Comparison of ENCODE assay signal across 12 cellular contexts in the genomic region with DNA sequence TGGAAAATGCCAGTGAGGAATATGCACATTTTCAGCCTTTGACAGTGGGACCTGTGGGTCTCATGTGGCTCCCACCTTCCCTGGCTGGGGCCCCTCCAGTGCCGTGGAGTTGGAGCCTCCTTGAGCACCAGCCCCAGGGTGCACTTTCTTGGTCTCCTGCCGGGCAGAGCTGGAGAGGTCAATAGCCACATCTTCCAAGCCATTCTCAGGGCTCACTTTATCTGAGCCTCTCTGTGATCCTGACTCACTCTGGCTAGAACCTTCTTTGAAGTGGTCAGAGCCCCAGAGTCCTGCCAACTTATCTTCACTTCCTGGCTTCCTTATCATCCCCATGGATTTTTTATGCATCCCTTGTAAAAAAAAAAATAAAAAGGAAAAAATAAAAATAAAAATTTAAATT. TPM values are rescaled to one million over a fixed set of nuclear protein-coding genes. Genes with fewer than 3 reads are reported as not detected.
DNase-seq lines count a peak whose midpoint lies in the region; ATAC-seq and TF ChIP-seq lines count a peak whose summit lies in the region.
"Had no signal": no experiment of that assay in that cellular context is flagged by ENCODE, and none has a peak within 500 bp of the region (broad histone marks: within the 10 kb centered on the region; RNA-seq: fewer than 3 reads in every experiment).

No MANE protein-coding gene starts in this region.

- H3K9me3 ChIP-seq in HCT116 (ENCODE audit: control insufficient read depth in 1 of 2, insufficient read depth in 1 of 2, low read depth in 1 of 2, low read length in 2 of 2) (no peaks in the 10 kb centered on the region), smooth muscle cell (replicated peaks; ENCODE audit: low read depth) (no peaks in the 10 kb centered on the region)
- H3K9me3 ChIP-seq: SJSA1 had no signal

- H3K36me3 Mint-ChIP-seq in activated CD4-positive, alpha-beta memory T cell treated with anti-CD3 and anti-CD28 coated beads, Interleukin-2, amount 10 ng/mL, durations not matched to agents 7 days and 5 days (ENCODE audit: low read depth), result peaks cover 2% of the 10 kb centered on the region

- H3K9me2 ChIP-seq in HCT116 (ENCODE audit: insufficient read depth), result no peaks in the 10 kb centered on the region

- no peak overlapping the region for H3K4me3 ChIP-seq in HCT116 (replicated peaks in 1 of 2; ENCODE audit: low read depth in 1 of 2, low read length in 2 of 2)
- no peak overlapping the region for H3K4me3 ChIP-seq in smooth muscle cell
- H3K4me3 ChIP-seq: BLaER1, SJSA1 had no signal

- H3K4me3 Mint-ChIP-seq in activated CD4-positive, alpha-beta memory T cell treated with anti-CD3 and anti-CD28 coated beads, Interleukin-2, amount 10 ng/mL, durations not matched to agents 7 days and 5 days, result no peak overlapping the region

- ATAC-seq in HCT116 (peak; percentile 63), GM18870 (IDR thresholded peaks at IDR 0.05; ENCODE audit: unreplicated experiment) (no peak)

- no peak overlapping the region for H2AFZ ChIP-seq in HCT116 (ENCODE audit: low read depth, low read length, poor library complexity, severe bottlenecking)
- no peak overlapping the region for H2AFZ ChIP-seq in smooth muscle cell (ENCODE audit: low read depth)

- CTCF ChIA-PET in HCT116 (lab: Charles Lee), result interaction anchor here (1.0 kb wide), 1 partner anchor 171 kb away, joined by 3 read pairs; no protein-coding TSS in a partner anchor
- CTCF ChIA-PET in activated CD4-positive, alpha-beta memory T cell treated with anti-CD3 and anti-CD28 coated beads, Interleukin-2, amount 10 ng/mL, durations not matched to agents 7 days and 5 days (lab: Charles Lee), result no interaction called here

- H3K27me3 Mint-ChIP-seq in activated CD4-positive, alpha-beta memory T cell treated with anti-CD3 and anti-CD28 coated beads, Interleukin-2, amount 10 ng/mL, durations not matched to agents 7 days and 5 days, result peaks cover 79% of the 10 kb centered on the region

- H3F3A ChIP-seq in smooth muscle cell (ENCODE audit: low read depth), result no peaks in the 10 kb centered on the region

- H3K27me3 ChIP-seq in HCT116 (ENCODE audit: insufficient read depth, low read length), result peaks cover 48% of the 10 kb centered on the region
- peaks cover 91% of the 10 kb centered on the region for H3K27me3 ChIP-seq in smooth muscle cell (ENCODE audit: low read depth)

- peak; percentile 19 for DNase-seq in HCT116 (ENCODE audit: low read depth, low spot score)
- DNase-seq in M059J (ENCODE audit: low read depth), result peak; percentile 87
- DNase-seq in ecto neural progenitor cell (ENCODE audit: low spot score), result peak; percentile 20
- no peak for DNase-seq in smooth muscle cell (lab: John Stamatoyannopoulos, UW; ENCODE audit: unreplicated experiment)
- no peak for DNase-seq in activated CD4-positive, alpha-beta memory T cell treated with anti-CD3 and anti-CD28 coated beads, Interleukin-2, amount 10 ng/mL, durations not matched to agents 7 days and 5 days
- no peak for DNase-seq in iPS-NIHi11 (ENCODE audit: low spot score)
- DNase-seq: NCI-H1930 had no signal

- POLR2A ChIA-PET in HCT116 (lab: Charles Lee), result no interaction called here
- POLR2A ChIA-PET in activated CD4-positive, alpha-beta memory T cell treated with anti-CD3 and anti-CD28 coated beads, Interleukin-2, amount 10 ng/mL, durations not matched to agents 7 days and 5 days (lab: Charles Lee), result no interaction called here

- no peak overlapping the region for H3K9ac ChIP-seq in HCT116 (ENCODE audit: low read length)
- no peak overlapping the region for H3K9ac ChIP-seq in smooth muscle cell (ENCODE audit: low read depth)
- H3K9ac ChIP-seq: BLaER1 had no signal

- H3K79me2 ChIP-seq in HCT116 (ENCODE audit: insufficient read depth, low read length) (no peaks in the 10 kb centered on the region), smooth muscle cell (ENCODE audit: low read depth) (no peaks in the 10 kb centered on the region)

- no peaks in the 10 kb centered on the region for H3K9me3 Mint-ChIP-seq in activated CD4-positive, alpha-beta memory T cell treated with anti-CD3 and anti-CD28 coated beads, Interleukin-2, amount 10 ng/mL, durations not matched to agents 7 days and 5 days

- peaks cover 2% of the 10 kb centered on the region for H3K4me1 Mint-ChIP-seq in activated CD4-positive, alpha-beta memory T cell treated with anti-CD3 and anti-CD28 coated beads, Interleukin-2, amount 10 ng/mL, durations not matched to agents 7 days and 5 days

- H4K20me1 ChIP-seq in HCT116 (ENCODE audit: insufficient read depth) (no peaks in the 10 kb centered on the region; the same call in 1 of the 2 replicates), smooth muscle cell (ENCODE audit: low read depth) (no peaks in the 10 kb centered on the region)
- H4K20me1 ChIP-seq: BLaER1 had no signal

- H3K4me2 ChIP-seq in HCT116 (ENCODE audit: low read length), result peak overlapping the region; percentile 5; the same call in 1 of the 2 replicates
- peak overlapping the region; percentile 40 for H3K4me2 ChIP-seq in smooth muscle cell
- H3K4me2 ChIP-seq: BLaER1 had no signal

- peaks cover 21 to 23% of the 10 kb centered on the region in 2 experiments for H3K4me1 ChIP-seq in HCT116 (ENCODE audit: control insufficient read depth in 1 of 2, insufficient read depth in 2 of 2, low read length in 2 of 2)
- no peaks in the 10 kb centered on the region for H3K4me1 ChIP-seq in smooth muscle cell (ENCODE audit: low read depth)
- H3K4me1 ChIP-seq: BLaER1 had no signal

- intact Hi-C loops in HCT116 (cut with micrococcal nuclease), result loop anchor here (2.0 kb wide), 1 partner anchor 103 kb away; no protein-coding TSS in a partner anchor

- BruUV-seq in HCT116 (replicated peaks; lab: Mats Ljungman, UMichigan), result no TSS peak

- TF ChIP-seq CTCF in HCT116 (IDR thresholded peaks at IDR 0.05 in 2 of 3, conservative IDR thresholded peaks at IDR 0.05 in 1 of 3; ENCODE audit: borderline replicate concordance in 1 of 3, insufficient read depth in 1 of 3, low read depth in 2 of 3, low read length in 2 of 3), result no peak
- TF ChIP-seq CTCF in smooth muscle cell (IDR thresholded peaks at IDR 0.05; ENCODE audit: borderline replicate concordance, insufficient read depth, poor library complexity, severe bottlenecking), result no peak

- WGBS in smooth muscle cell (ENCODE audit: low lambda C conversion rate), result 33% methylated on average over 2 of the region's 2 CpGs

- RAD21 ChIA-PET in HCT116 (lab: Charles Lee; ENCODE audit: low non-redundant PET in 1 of 2, low total read pairs in 2 of 2, uncharacterized antibody in 2 of 2, unreplicated experiment in 2 of 2), result no interaction called here

- no peak overlapping the region for H3K27ac Mint-ChIP-seq in activated CD4-positive, alpha-beta memory T cell treated with anti-CD3 and anti-CD28 coated beads, Interleukin-2, amount 10 ng/mL, durations not matched to agents 7 days and 5 days

- H3K27ac ChIP-seq in HCT116 (ENCODE audit: low read depth, low read length) (no peak overlapping the region), smooth muscle cell (ENCODE audit: low read depth) (no peak overlapping the region)
- H3K27ac ChIP-seq: BLaER1, SJSA1 had no signal

- no peak for TF ChIP-seq RAD21 in HCT116 (IDR thresholded peaks at IDR 0.05; ENCODE audit: low read depth)

- TF ChIP-seq POLR2A in HCT116 (IDR thresholded peaks at IDR 0.05; ENCODE audit: borderline replicate concordance, extremely low read depth, insufficient read depth, insufficient read length), result no peak

- no peaks in the 10 kb centered on the region for H3K36me3 ChIP-seq in HCT116 (ENCODE audit: control insufficient read depth in 1 of 2, insufficient read depth in 2 of 2, low read length in 2 of 2)
- H3K36me3 ChIP-seq in smooth muscle cell (ENCODE audit: low read depth), result no peaks in the 10 kb centered on the region
- H3K36me3 ChIP-seq: BLaER1, SJSA1 had no signal

TF ChIP-seq in HCT116, 20 proteins besides CTCF, POLR2A, EP300 and RAD21:
- TF ChIP-seq, protein P1, sequence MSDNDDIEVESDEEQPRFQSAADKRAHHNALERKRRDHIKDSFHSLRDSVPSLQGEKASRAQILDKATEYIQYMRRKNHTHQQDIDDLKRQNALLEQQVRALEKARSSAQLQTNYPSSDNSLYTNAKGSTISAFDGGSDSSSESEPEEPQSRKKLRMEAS (IDR thresholded peaks at IDR 0.05), result no peak
- TF ChIP-seq, protein P2, sequence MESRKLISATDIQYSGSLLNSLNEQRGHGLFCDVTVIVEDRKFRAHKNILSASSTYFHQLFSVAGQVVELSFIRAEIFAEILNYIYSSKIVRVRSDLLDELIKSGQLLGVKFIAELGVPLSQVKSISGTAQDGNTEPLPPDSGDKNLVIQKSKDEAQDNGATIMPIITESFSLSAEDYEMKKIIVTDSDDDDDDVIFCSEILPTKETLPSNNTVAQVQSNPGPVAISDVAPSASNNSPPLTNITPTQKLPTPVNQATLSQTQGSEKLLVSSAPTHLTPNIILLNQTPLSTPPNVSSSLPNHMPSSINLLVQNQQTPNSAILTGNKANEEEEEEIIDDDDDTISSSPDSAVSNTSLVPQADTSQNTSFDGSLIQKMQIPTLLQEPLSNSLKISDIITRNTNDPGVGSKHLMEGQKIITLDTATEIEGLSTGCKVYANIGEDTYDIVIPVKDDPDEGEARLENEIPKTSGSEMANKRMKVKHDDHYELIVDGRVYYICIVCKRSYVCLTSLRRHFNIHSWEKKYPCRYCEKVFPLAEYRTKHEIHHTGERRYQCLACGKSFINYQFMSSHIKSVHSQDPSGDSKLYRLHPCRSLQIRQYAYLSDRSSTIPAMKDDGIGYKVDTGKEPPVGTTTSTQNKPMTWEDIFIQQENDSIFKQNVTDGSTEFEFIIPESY (IDR thresholded peaks at IDR 0.05; ENCODE audit: extremely low read depth, insufficient replicate concordance, low read length), result no peak
TF ChIP-seq in HCT116: peak in this region for 0.

RNA-seq across cellular contexts. Expression of gene VSX1, which starts 5.7 kb away (rescaled TPM):
- total RNA-seq in HCT116 (2021; ENCODE audit: unreplicated experiment), result not detected
- not detected in 2 replicates for polyA plus RNA-seq in HCT116 (2012)
- 0.32 TPM in 1 of 2 replicates, not detected in the other for total RNA-seq in M059J (2014; rRNA removed; shearing (Covaris generic))
- total RNA-seq in smooth muscle cell, result not detected in 2 replicates
- not detected in 2 replicates for polyA plus RNA-seq in smooth muscle cell
- not detected for total RNA-seq in activated CD4-positive, alpha-beta memory T cell treated with anti-CD3 and anti-CD28 coated beads, Interleukin-2, amount 10 ng/mL, durations not matched to agents 7 days and 5 days
- total RNA-seq: G401, H4, SJSA1 had no signal

RNA-seq across cellular contexts. Expression of gene ACSS1, which starts 18.3 kb away (rescaled TPM):
- total RNA-seq in HCT116 (2021; ENCODE audit: unreplicated experiment) (0.27 TPM), smooth muscle cell (0.45 and 2.8 TPM in 2 replicates)
- polyA plus RNA-seq in HCT116 (2012), result not detected in 2 replicates
- total RNA-seq in M059J (2014; rRNA removed; shearing (Covaris generic)), result 0.17 and 0.32 TPM in 2 replicates
- 1.9 and 2.4 TPM in 2 replicates for polyA plus RNA-seq in smooth muscle cell
- total RNA-seq in activated CD4-positive, alpha-beta memory T cell treated with anti-CD3 and anti-CD28 coated beads, Interleukin-2, amount 10 ng/mL, durations not matched to agents 7 days and 5 days, result 10 to 100 TPM; 38.3 to 40.3 TPM
- total RNA-seq: G401 had no signal

Comparison
In these comparisons a context has a peak if more than half of its experiments do, and no peak if none do; other contexts are left out.
1. DNase-seq: peak in HCT116 (single experiment), M059J (single experiment) and ecto neural progenitor cell (single experiment); none in smooth muscle cell (single experiment), activated CD4-positive, alpha-beta memory T cell treated with anti-CD3 and anti-CD28 coated beads, Interleukin-2, amount 10 ng/mL, durations not matched to agents 7 days and 5 days (single experiment) and iPS-NIHi11 (single experiment).
2. RNA of gene ACSS1, which starts 18.3 kb away (total RNA-seq): 38.3 to 40.3 TPM in activated CD4-positive, alpha-beta memory T cell treated with anti-CD3 and anti-CD28 coated beads, Interleukin-2, amount 10 ng/mL, durations not matched to agents 7 days and 5 days; 0.45 to 2.8 TPM in smooth muscle cell, 0.17 to 0.32 TPM in M059J and 0.27 TPM in HCT116 (single experiment); every median in the first group is over 10 times any median in the second.